In the genomic region with DNA sequence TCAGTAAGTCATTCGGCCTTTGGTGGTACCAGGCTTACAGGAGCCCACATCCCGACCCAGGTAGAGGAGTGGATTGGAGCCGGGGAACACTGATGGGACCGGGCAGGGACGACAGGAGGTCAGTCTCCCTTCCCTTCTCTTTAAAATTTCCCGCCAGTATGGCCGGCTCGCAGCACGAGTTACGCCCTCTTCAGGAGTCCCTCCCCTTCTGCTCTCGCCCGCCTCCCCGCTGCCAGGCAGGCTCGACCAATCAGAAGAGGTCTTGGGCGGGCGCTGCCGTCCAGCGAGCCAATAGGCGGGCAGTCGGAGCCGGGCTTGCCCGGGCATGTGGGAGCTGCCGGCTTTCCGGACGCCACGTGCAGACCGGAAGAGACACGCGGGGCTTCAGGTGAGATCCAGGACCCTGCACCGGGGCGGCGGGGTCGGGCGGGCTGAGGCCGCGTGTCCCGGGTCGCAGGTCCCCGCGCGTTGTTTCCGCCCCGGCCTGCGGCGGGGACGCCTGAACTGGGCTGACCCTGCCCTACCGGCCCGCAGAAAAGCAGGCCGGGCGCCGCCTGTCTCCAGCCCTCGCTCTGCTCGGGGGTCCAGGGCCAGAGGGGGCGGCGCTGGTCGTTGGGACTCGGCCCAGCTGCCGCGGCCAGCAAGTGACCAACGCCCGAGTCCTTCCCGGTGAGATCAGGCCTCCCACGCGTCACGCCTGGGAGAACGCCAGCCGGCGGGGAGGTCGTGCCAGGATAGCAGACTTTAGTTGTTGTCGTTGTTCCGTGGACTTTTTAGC, we compare ENCODE assay signal across 8 cellular contexts. TPM values are rescaled to one million over a fixed set of nuclear protein-coding genes. Genes with fewer than 3 reads are reported as not detected.
DNase-seq lines count a peak whose midpoint lies in the region; TF ChIP-seq lines count a peak whose summit lies in the region.

A gene with protein sequence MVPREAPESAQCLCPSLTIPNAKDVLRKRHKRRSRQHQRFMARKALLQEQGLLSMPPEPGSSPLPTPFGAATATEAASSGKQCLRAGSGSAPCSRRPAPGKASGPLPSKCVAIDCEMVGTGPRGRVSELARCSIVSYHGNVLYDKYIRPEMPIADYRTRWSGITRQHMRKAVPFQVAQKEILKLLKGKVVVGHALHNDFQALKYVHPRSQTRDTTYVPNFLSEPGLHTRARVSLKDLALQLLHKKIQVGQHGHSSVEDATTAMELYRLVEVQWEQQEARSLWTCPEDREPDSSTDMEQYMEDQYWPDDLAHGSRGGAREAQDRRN (plus strand): TSS at position 346 of the 778 bp plus-strand sequence. CDS start 4,870 bp downstream, outside the sequence.

- no peak within 1 kb of the TSS for H3K14ac ChIP-seq in neuronal stem cell (ENCODE audit: low read length)

- peaks cover 36% of the 10 kb centered on the region for H3K36me3 Mint-ChIP-seq in HFFc6 (ENCODE audit: low read depth)

- peaks cover 3% of the 10 kb centered on the region for H3K79me1 ChIP-seq in neuronal stem cell (ENCODE audit: low read depth, low read length)

- H3K36me3 ChIP-seq in neuronal stem cell (replicated peaks in 1 of 2; ENCODE audit: control insufficient read depth in 2 of 2, insufficient read depth in 2 of 2, low read length in 2 of 2) (peaks cover 3 to 37% of the 10 kb centered on the region in 2 donors), subcutaneous abdominal adipose tissue (ENCODE audit: control insufficient read depth in 5 of 5, insufficient read depth in 5 of 5, low read length in 5 of 5) (peaks cover 0 to 5% (median 2%) of the 10 kb centered on the region in 5 donors)

- H3K23ac ChIP-seq in neuronal stem cell (ENCODE audit: low read depth, low read length, poor library complexity): peak within 1 kb of the TSS; percentile 90

- H3K9ac ChIP-seq in neuronal stem cell (ENCODE audit: low read depth, low read length, poor library complexity): peak within 1 kb of the TSS; percentile 89
- H3K9ac ChIP-seq in subcutaneous abdominal adipose tissue (ENCODE audit: low read length in 5 of 5): peak within 1 kb of the TSS; percentile 68 to 90 (median 77)

- H3K27me3 ChIP-seq in neuronal stem cell (ENCODE audit: control insufficient read depth in 3 of 3, insufficient read depth in 3 of 3, low read depth in 1 of 3, low read length in 3 of 3): no peaks in the 10 kb centered on the region
- H3K27me3 ChIP-seq in subcutaneous abdominal adipose tissue (ENCODE audit: control insufficient read depth in 5 of 5, insufficient read depth in 4 of 5, low read length in 5 of 5): no peaks in the 10 kb centered on the region

- peaks cover 49% of the 10 kb centered on the region for H3K4me1 Mint-ChIP-seq in HFFc6 (ENCODE audit: low read depth)

- H3K18ac ChIP-seq in neuronal stem cell (ENCODE audit: low read length): peak within 1 kb of the TSS; percentile 95

- no peaks in the 10 kb centered on the region; the same call in 1 of the 2 replicates for H3K27me3 Mint-ChIP-seq in HFFc6 (ENCODE audit: insufficient read depth)

- peak within 1 kb of the TSS; percentile 93 to 94 for H3K4me3 ChIP-seq in neuronal stem cell (ENCODE audit: low read length in 2 of 2)
- peak within 1 kb of the TSS; percentile 71 to 77 (median 73) for H3K4me3 ChIP-seq in subcutaneous abdominal adipose tissue (ENCODE audit: low read depth in 1 of 5, low read length in 5 of 5)

- H3K27ac Mint-ChIP-seq in HFFc6: peak within 1 kb of the TSS; percentile 88

- peak within 1 kb of the TSS; percentile 14 for H3K4ac ChIP-seq in neuronal stem cell (ENCODE audit: low read length)

- peak; percentile 93 for DNase-seq in GM04504 (ENCODE audit: low read depth)
- peak; percentile 96 for DNase-seq in HFFc6
- peak; percentile 97 for DNase-seq in NAMALWA (ENCODE audit: low spot score)
- DNase-seq in SK-MEL-5 (ENCODE audit: low read depth, low spot score): peak; percentile 97
- DNase-seq in activated naive CD4-positive, alpha-beta T cell (lab: John Stamatoyannopoulos, UW): peak; percentile 82 to 93 (median 86)
- peak; percentile 88 for DNase-seq in foreskin melanocyte
- peak; percentile 90 for DNase-seq in neuronal stem cell (ENCODE audit: low spot score)

- peak within 1 kb of the TSS; percentile 81 for H3K4me2 ChIP-seq in neuronal stem cell (ENCODE audit: insufficient read depth, low read length, poor library complexity, severe bottlenecking)

- H4K91ac ChIP-seq in neuronal stem cell (ENCODE audit: low read depth, low read length, poor library complexity): peak within 1 kb of the TSS; percentile 24

- H3K4me1 ChIP-seq in neuronal stem cell (ENCODE audit: control insufficient read depth in 2 of 2, insufficient read depth in 1 of 2, low read depth in 1 of 2, low read length in 2 of 2): peaks cover 16 to 17% of the 10 kb centered on the region in 2 donors
- H3K4me1 ChIP-seq in subcutaneous abdominal adipose tissue (ENCODE audit: control insufficient read depth in 5 of 5, insufficient read depth in 5 of 5, low read length in 5 of 5): peaks cover 7 to 38% (median 30%) of the 10 kb centered on the region in 5 donors

- in situ Hi-C loops in SK-MEL-5 (cut with HindIII; ENCODE audit: low pct_unique_long_range_greater_than_20kb, low sequenced_read_pairs): loop anchor here (25.0 kb wide), 1 partner anchor 159 kb away; a partner anchor contains a TSS

- H2BK12ac ChIP-seq in neuronal stem cell (ENCODE audit: low read length): no peak within 1 kb of the TSS

- no CpG with 5 or more reads among the region's 71 CpGs for WGBS in neuronal stem cell (ENCODE audit: extremely low coverage in 2 of 2, insufficient read length in 2 of 2, insufficient replicate concordance in 1 of 2), 2 donors

- H3K4me3 Mint-ChIP-seq in HFFc6: peak within 1 kb of the TSS; percentile 93

- H3K9me3 Mint-ChIP-seq in HFFc6: no peaks in the 10 kb centered on the region

- no peak within 1 kb of the TSS for H2BK120ac ChIP-seq in neuronal stem cell (ENCODE audit: low read depth, low read length)

- H2AK5ac ChIP-seq in neuronal stem cell (ENCODE audit: low read depth, low read length): peak within 1 kb of the TSS; percentile 34

- H4K8ac ChIP-seq in neuronal stem cell (ENCODE audit: low read depth, low read length): no peak within 1 kb of the TSS

- H2BK15ac ChIP-seq in neuronal stem cell (ENCODE audit: low read length): no peak within 1 kb of the TSS

- H3K27ac ChIP-seq in neuronal stem cell (replicated peaks; ENCODE audit: low read length) (peak within 1 kb of the TSS; percentile 15), subcutaneous abdominal adipose tissue (ENCODE audit: low read depth, low read length) (peak within 1 kb of the TSS; percentile 85)

- peak; percentile 48; the same call in 1 of the 2 replicates for TF ChIP-seq CTCF in HFFc6 (IDR thresholded peaks at IDR 0.05)

- peak within 1 kb of the TSS; percentile 95 for H2BK5ac ChIP-seq in neuronal stem cell (ENCODE audit: low read length)

- no peaks in the 10 kb centered on the region for H3K9me3 ChIP-seq in neuronal stem cell (replicated peaks in 1 of 2; ENCODE audit: control insufficient read depth in 2 of 2, insufficient read depth in 1 of 2, low read depth in 1 of 2, low read length in 2 of 2)
- H3K9me3 ChIP-seq in subcutaneous abdominal adipose tissue (ENCODE audit: control insufficient read depth in 5 of 5, low read length in 5 of 5): no peaks in the 10 kb centered on the region

- peak within 1 kb of the TSS; percentile 79 for H2AFZ ChIP-seq in neuronal stem cell (ENCODE audit: low read length)

RNA-seq across cellular contexts. Expression of the gene that starts here (rescaled TPM):
- total RNA-seq in HFFc6 (2021; fragmentation: NEBNext Ultra II Directional; extraction: Animal tissue kit (Norgen Biotek cat#: 25700)): 10 to 100 TPM; 65.4 to 73.4 (median 67.8) TPM
- 93.3 and 108 TPM in 2 replicates for total RNA-seq in SK-MEL-5 (2014; rRNA removed; shearing (Covaris generic))
- polyA plus RNA-seq in SK-MEL-5 (2015; cell fraction: cytosol; rRNA removed): 77.2 and 86.8 TPM in 2 replicates
- 134 TPM in 2 replicates for polyA plus RNA-seq in SK-MEL-5 (2015; cell fraction: nucleus; rRNA removed)
- 42.3 TPM for polyA plus RNA-seq in neuronal stem cell (2013, experiment 1 of 2)
- 41.6 TPM for polyA plus RNA-seq in neuronal stem cell (2013, experiment 2 of 2)

Comparison
In these comparisons a context has a peak if more than half of its experiments do, and no peak if none do; other contexts are left out.
1. Peak in every context shown above with its lines: DNase-seq, H3K4me3 ChIP-seq and H3K27ac ChIP-seq.